In the genomic region with DNA sequence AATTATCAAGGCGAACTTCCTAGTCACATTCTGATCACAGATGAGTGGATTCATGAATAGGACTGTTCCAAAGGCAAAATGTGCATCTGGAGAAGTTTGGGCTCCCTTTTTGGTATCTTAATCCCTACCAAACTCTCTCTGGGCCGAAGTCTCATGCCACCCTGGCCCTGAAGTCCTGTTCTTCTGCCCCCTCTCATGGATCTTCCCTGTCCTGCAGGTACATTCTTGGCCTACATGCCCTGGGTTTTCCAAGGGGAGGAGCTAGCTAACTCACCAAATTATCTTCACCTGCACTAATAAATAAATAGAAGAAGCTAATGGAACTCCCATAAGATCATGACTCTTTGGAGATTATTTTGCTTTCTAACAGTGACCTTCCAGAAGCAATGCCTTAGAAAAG, we compare ENCODE assay signal across 22 cellular contexts. TPM values are rescaled to one million over a fixed set of nuclear protein-coding genes. Genes with fewer than 3 reads are reported as not detected.
A peak's percentile ranks its signal among the peaks of the same experiment; 100 is the strongest.
DNase-seq lines count a peak whose midpoint lies in the region; ATAC-seq and TF ChIP-seq lines count a peak whose summit lies in the region.
"Had no signal": no experiment of that assay in that cellular context is flagged by ENCODE, and none has a peak within 500 bp of the region (broad histone marks: within the 10 kb centered on the region; RNA-seq: fewer than 3 reads in every experiment).

No MANE protein-coding gene starts in this region.

- H3K4me3 ChIP-seq in H7 (ENCODE audit: insufficient read depth, low read depth, low read length) (no peak overlapping the region), mesendoderm (ENCODE audit: low read length) (no peak overlapping the region)
- H3K4me3 ChIP-seq: A549; BLaER1 treated with 17β-estradiol and CSF1 and Interleukin-3, amounts not matched to agents 10 nM and 100 nM; GM12878; HAP-1 had no signal

- H4K8ac ChIP-seq in mesendoderm (ENCODE audit: low read depth, low read length): no peak overlapping the region

- no peaks in the 10 kb centered on the region for H3K9me3 Mint-ChIP-seq in WTC11
- H3K9me3 Mint-ChIP-seq in effector memory CD8-positive, alpha-beta T cell: no peaks in the 10 kb centered on the region
- H3K9me3 Mint-ChIP-seq: CD4-positive, alpha-beta T cell; CD8-positive, alpha-beta memory T cell; HFFc6 had no signal

- H3K36me3 ChIP-seq in H7 (replicated peaks; ENCODE audit: control insufficient read depth, insufficient read depth, low read length): no peaks in the 10 kb centered on the region
- no peaks in the 10 kb centered on the region for H3K36me3 ChIP-seq in mesendoderm (ENCODE audit: control insufficient read depth, insufficient read depth, low read length)
- H3K36me3 ChIP-seq: BE2C; BLaER1 treated with 17β-estradiol and CSF1 and Interleukin-3, amounts not matched to agents 10 nM and 100 nM; HAP-1 had no signal

- peaks cover 3% of the 10 kb centered on the region for H3K4me1 Mint-ChIP-seq in WTC11
- H3K4me1 Mint-ChIP-seq in effector memory CD8-positive, alpha-beta T cell (ENCODE audit: low read depth in 2 of 2): no peaks in the 10 kb centered on the region
- H3K4me1 Mint-ChIP-seq: CD14-positive monocyte; CD8-positive, alpha-beta memory T cell had no signal

- POLR2A ChIA-PET in WTC11 (lab: Charles Lee): no interaction called here

- no peak overlapping the region for H3K18ac ChIP-seq in mesendoderm (ENCODE audit: low read length)

- H2BK120ac ChIP-seq in mesendoderm (ENCODE audit: low read depth, low read length): no peak overlapping the region

- H3K27ac Mint-ChIP-seq in WTC11: no peak overlapping the region
- H3K27ac Mint-ChIP-seq in effector memory CD8-positive, alpha-beta T cell: no peak overlapping the region
- H3K27ac Mint-ChIP-seq: CD14-positive monocyte; CD4-positive, alpha-beta T cell; CD8-positive, alpha-beta memory T cell; HFFc6 had no signal

- no peak overlapping the region for H3K56ac ChIP-seq in mesendoderm (ENCODE audit: low read length)

- no peaks in the 10 kb centered on the region for H3K79me2 ChIP-seq in mesendoderm (ENCODE audit: control insufficient read depth, insufficient read depth, low read length)

- H3K23ac ChIP-seq in mesendoderm (ENCODE audit: low read length): no peak overlapping the region

- no peak overlapping the region for H3K4ac ChIP-seq in mesendoderm (ENCODE audit: low read depth, low read length)

- H3K27me3 ChIP-seq in H7 (ENCODE audit: control insufficient read depth, insufficient read depth, low read length): no peaks in the 10 kb centered on the region
- H3K27me3 ChIP-seq in mesendoderm (ENCODE audit: insufficient read depth, low read length, poor library complexity): no peaks in the 10 kb centered on the region
- H3K27me3 ChIP-seq: BLaER1 treated with 17β-estradiol and CSF1 and Interleukin-3, amounts not matched to agents 10 nM and 100 nM had no signal

- no peaks in the 10 kb centered on the region; the same call in 1 of the 2 replicates for H3K27me3 Mint-ChIP-seq in WTC11 (ENCODE audit: low read depth)
- peaks cover 20 to 29% of the 10 kb centered on the region in 2 donors for H3K27me3 Mint-ChIP-seq in effector memory CD8-positive, alpha-beta T cell

- no peaks in the 10 kb centered on the region for H3K36me3 Mint-ChIP-seq in WTC11
- H3K36me3 Mint-ChIP-seq in effector memory CD8-positive, alpha-beta T cell (ENCODE audit: insufficient read depth): no peaks in the 10 kb centered on the region
- H3K36me3 Mint-ChIP-seq: CD14-positive monocyte; CD8-positive, alpha-beta memory T cell had no signal

- CTCF ChIA-PET in WTC11 (lab: Charles Lee): interaction anchor here (1.5 to 2.3 kb wide), 2 partner anchors 12 to 270 kb away, joined by 6 to 14 read pairs; no protein-coding TSS in a partner anchor

- H3K4me3 Mint-ChIP-seq in WTC11: no peak overlapping the region
- no peak overlapping the region for H3K4me3 Mint-ChIP-seq in effector memory CD8-positive, alpha-beta T cell
- H3K4me3 Mint-ChIP-seq: CD14-positive monocyte; CD4-positive, alpha-beta T cell; CD8-positive, alpha-beta memory T cell; HFFc6 had no signal

- H3K4me1 ChIP-seq in mesendoderm (ENCODE audit: control insufficient read depth, low read depth, low read length): no peaks in the 10 kb centered on the region
- H3K4me1 ChIP-seq: A549; BE2C; BLaER1 treated with 17β-estradiol and CSF1 and Interleukin-3, amounts not matched to agents 10 nM and 100 nM; HAP-1 had no signal

- H2AK5ac ChIP-seq in mesendoderm (ENCODE audit: low read length): no peak overlapping the region

- no peaks in the 10 kb centered on the region for H3K79me1 ChIP-seq in mesendoderm (ENCODE audit: low read length)

- H2BK5ac ChIP-seq in mesendoderm (ENCODE audit: low read length): no peak overlapping the region

- no peak for TF ChIP-seq CTCF in WTC11 (IDR thresholded peaks at IDR 0.05)

- no CpG with 5 or more reads among the region's 2 CpGs for WGBS in mesendoderm (ENCODE audit: extremely low coverage, insufficient coverage, low lambda C conversion rate)

- H3K27ac ChIP-seq in mesendoderm (ENCODE audit: low read depth, low read length): no peak overlapping the region
- H3K27ac ChIP-seq: A549; BLaER1 treated with 17β-estradiol and CSF1 and Interleukin-3, amounts not matched to agents 10 nM and 100 nM had no signal

- H4K5ac ChIP-seq in mesendoderm (ENCODE audit: low read length): no peak overlapping the region

- peak; percentile 53; the same call in 1 of the 2 replicates for ATAC-seq in WTC11
- no peak for ATAC-seq in effector memory CD8-positive, alpha-beta T cell (replicated peaks)
- ATAC-seq: A549, GM12878 had no signal

- DNase-seq in H7 (peak; percentile 11), WTC11 (ENCODE audit: low spot score) (no peak), mesendoderm (peak; percentile 37), medulla oblongata (ENCODE audit: extremely low spot score) (no peak), hypothalamus (lab: John Stamatoyannopoulos, UW) (no peak)
- no peak for DNase-seq in effector memory CD8-positive, alpha-beta T cell
- DNase-seq: 8988T; ACHN; AML-193; BE2C; CD4-positive, alpha-beta T cell; CD8-positive, alpha-beta memory T cell; DMS 273 treated with DMSO at 0.1 percent for 48 hours; EL; GDM1; GOT3; HFFc6 had no signal

- H3K9ac ChIP-seq in mesendoderm (ENCODE audit: low read length): no peak overlapping the region
- H3K9ac ChIP-seq: BLaER1 treated with 17β-estradiol and CSF1 and Interleukin-3, amounts not matched to agents 10 nM and 100 nM had no signal

- H3K4me2 ChIP-seq in mesendoderm (ENCODE audit: low read length): no peak overlapping the region
- H3K4me2 ChIP-seq: A549; BLaER1 treated with 17β-estradiol and CSF1 and Interleukin-3, amounts not matched to agents 10 nM and 100 nM had no signal

- no peak overlapping the region for H2BK15ac ChIP-seq in mesendoderm (replicated peaks; ENCODE audit: low read depth)

TF ChIP-seq in WTC11, 78 proteins besides CTCF, POLR2A, EP300 and RAD21 (continues in another document):
- TF ChIP-seq GTF2I (CRISPR knock-in tag; conservative IDR thresholded peaks at IDR 0.05) (no peak), ZNF512 (CRISPR knock-in tag; IDR thresholded peaks at IDR 0.05; ENCODE audit: borderline replicate concordance) (no peak), ESRRA (CRISPR knock-in tag; IDR thresholded peaks at IDR 0.05; ENCODE audit: borderline replicate concordance) (no peak), GABPB1 (CRISPR knock-in tag; IDR thresholded peaks at IDR 0.05) (no peak), MXD4 (CRISPR knock-in tag; IDR thresholded peaks at IDR 0.05; ENCODE audit: borderline replicate concordance) (no peak), IRF2 (CRISPR knock-in tag; IDR thresholded peaks at IDR 0.05; ENCODE audit: borderline replicate concordance, low read depth) (no peak)
- TF ChIP-seq, protein P1, sequence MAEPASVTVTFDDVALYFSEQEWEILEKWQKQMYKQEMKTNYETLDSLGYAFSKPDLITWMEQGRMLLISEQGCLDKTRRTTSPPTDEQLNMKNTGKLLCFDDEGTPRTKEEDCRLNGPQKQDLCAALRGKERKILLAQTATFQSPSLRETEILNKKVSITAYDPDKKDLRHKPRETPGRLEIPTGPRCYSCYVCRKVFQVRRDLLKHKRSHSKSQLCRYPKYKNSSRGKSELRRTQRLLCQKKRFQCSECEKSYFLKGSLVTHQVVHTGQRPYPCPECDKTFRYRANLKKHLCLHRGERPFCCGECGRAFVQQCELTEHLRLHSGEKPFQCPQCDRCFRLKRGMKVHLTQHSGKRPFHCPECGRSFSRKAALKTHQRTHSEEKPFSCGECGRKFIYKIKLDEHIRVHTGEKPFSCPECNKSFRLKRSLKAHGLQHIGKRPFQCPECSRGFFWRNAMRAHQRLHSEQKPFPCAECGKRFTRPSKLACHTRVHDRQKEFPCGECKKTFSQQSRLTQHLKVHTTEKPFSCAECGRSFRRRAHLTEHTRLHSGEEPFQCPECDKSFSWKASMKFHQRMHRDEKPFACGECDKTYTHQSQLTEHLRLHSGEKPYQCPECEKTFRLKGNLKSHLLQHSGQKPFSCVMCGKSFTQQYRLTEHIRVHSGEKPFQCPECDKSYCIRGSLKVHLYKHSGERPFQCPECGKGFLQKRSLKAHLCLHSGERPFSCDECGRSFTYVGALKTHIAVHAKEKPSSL (CRISPR knock-in tag; conservative IDR thresholded peaks at IDR 0.05): no peak

RNA-seq across cellular contexts. Expression of gene SERTM1, which starts 50.3 kb away (rescaled TPM):
- 0.45 and 0.55 TPM in 2 replicates for total RNA-seq in H7 (2014; rRNA removed; shearing (Covaris generic))
- total RNA-seq in WTC11 (2021): 0.94 to 1.3 TPM (median 1.2 TPM) in 3 replicates
- 0.80 TPM for polyA plus RNA-seq in mesendoderm (2013, experiment 1 of 2)
- polyA plus RNA-seq in mesendoderm (2013, experiment 2 of 2): 0.77 TPM
- total RNA-seq: CD4-positive, alpha-beta T cell; CD8-positive, alpha-beta memory T cell; GM12878; HFFc6 had no signal
- polyA plus RNA-seq: A549; CD14-positive monocyte; CD8-positive, alpha-beta memory T cell; GM12878 had no signal

Comparison
In these comparisons a context has a peak if more than half of its experiments do, and no peak if none do; other contexts are left out.
1. DNase-seq: peak in H7 (single experiment) and mesendoderm (single experiment); none in WTC11 (single experiment), medulla oblongata (single experiment), hypothalamus (0 of 51) and effector memory CD8-positive, alpha-beta T cell (0 of 3).